In genomic region chr18:80262241-80263033, GRCh38 we compare ENCODE assay signal across 8 cellular contexts. TPM values are rescaled to one million over a fixed set of nuclear protein-coding genes. Genes with fewer than 3 reads are reported as not detected.
DNase-seq lines count a peak whose midpoint lies in the region; ATAC-seq and TF ChIP-seq lines count a peak whose summit lies in the region.
"Not testable (repeated sequence)": the region's sequence is repeated elsewhere in the genome, so short reads cannot be mapped to it uniquely, and the experiment has no call there.

No MANE protein-coding gene starts in this region.

- TF ChIP-seq CTCF in AG04450 (IDR thresholded peaks at IDR 0.05; ENCODE audit: low read depth, low read length) (peak; percentile 39), GM20000 (IDR thresholded peaks at IDR 0.05; ENCODE audit: extremely low read depth, missing control alignments) (peak; percentile 93), Panc1 (IDR thresholded peaks at IDR 0.05) (peak; percentile 84), cardiac muscle cell (IDR thresholded peaks at IDR 0.05; ENCODE audit: low read depth, low read length) (peak; percentile 47)

- H3K4me3 ChIP-seq in AG04450 (ENCODE audit: low read depth, low read length); Panc1 (ENCODE audit: low read depth in 2 of 2, low read length in 2 of 2); cardiac muscle cell; naive thymus-derived CD4-positive, alpha-beta T cell (ENCODE audit: low read length): not testable (repeated sequence)

- H3K27ac Mint-ChIP-seq in activated T-cell treated with anti-CD3 and anti-CD28 coated beads, Interleukin-2, amount 50 U/mL, for 24 hours; central memory CD8-positive, alpha-beta T cell (ENCODE audit: low read depth); naive thymus-derived CD4-positive, alpha-beta T cell: not testable (repeated sequence)

- not testable (repeated sequence) for H3K4me1 ChIP-seq in Panc1 (ENCODE audit: control insufficient read depth, insufficient read depth, low read length); cardiac muscle cell (ENCODE audit: low read depth); naive thymus-derived CD4-positive, alpha-beta T cell (ENCODE audit: control insufficient read depth in 2 of 2, insufficient read depth in 2 of 2, low read length in 2 of 2)

- intact Hi-C loops in Panc1 (cut with micrococcal nuclease; ENCODE audit: unreplicated experiment); naive thymus-derived CD4-positive, alpha-beta T cell (cut with micrococcal nuclease): not testable (repeated sequence)

- not testable (repeated sequence) for H3K36me3 Mint-ChIP-seq in activated T-cell treated with anti-CD3 and anti-CD28 coated beads, Interleukin-2, amount 50 U/mL, for 24 hours (ENCODE audit: low read depth); central memory CD8-positive, alpha-beta T cell (ENCODE audit: insufficient read depth); naive thymus-derived CD4-positive, alpha-beta T cell

- not testable (repeated sequence) for H3K9me3 ChIP-seq in AG04450 (ENCODE audit: control insufficient read depth, insufficient read depth, low read length); Panc1 (ENCODE audit: control insufficient read depth, insufficient read depth, low read depth, low read length); cardiac muscle cell (ENCODE audit: low read depth); naive thymus-derived CD4-positive, alpha-beta T cell (ENCODE audit: control insufficient read depth in 2 of 3, low read length in 3 of 3)

- H3K4me1 Mint-ChIP-seq in activated T-cell treated with anti-CD3 and anti-CD28 coated beads, Interleukin-2, amount 50 U/mL, for 24 hours (ENCODE audit: low read depth); central memory CD8-positive, alpha-beta T cell; naive thymus-derived CD4-positive, alpha-beta T cell: not testable (repeated sequence)

- H3K36me3 ChIP-seq in Panc1 (ENCODE audit: control insufficient read depth, insufficient read depth, low read length); cardiac muscle cell; naive thymus-derived CD4-positive, alpha-beta T cell (ENCODE audit: control insufficient read depth in 2 of 3, insufficient read depth in 3 of 3, low read length in 3 of 3): not testable (repeated sequence)

- CTCF ChIA-PET in AG04450 (lab: Charles Lee); Panc1 (lab: Charles Lee); naive thymus-derived CD4-positive, alpha-beta T cell (lab: Charles Lee): not testable (repeated sequence)

- DNase-seq in AG04450 (ENCODE audit: low read depth, low spot score); Panc1 (ENCODE audit: low read depth, low spot score); central memory CD8-positive, alpha-beta T cell (ENCODE audit: low spot score in 2 of 2): not testable (repeated sequence)
- DNase-seq in GM20000 (ENCODE audit: low spot score) (peak; percentile 64), cardiac muscle cell (ENCODE audit: low read depth in 1 of 2, low spot score in 1 of 2) (peak; percentile 6 to 10)
- peak; percentile 42 for DNase-seq in activated T-cell treated with anti-CD3 and anti-CD28 coated beads, Interleukin-2, amount 50 U/mL, for 24 hours
- DNase-seq in naive thymus-derived CD4-positive, alpha-beta T cell: peak in 2 of 9 donors; percentile 27 to 42
- peak; percentile 33 to 56 for DNase-seq in stimulated activated CD4-positive, alpha-beta T cell treated with anti-CD3 and anti-CD28 coated beads, Interleukin-2, amount 100 ng/mL, for 24 hours

- H3K9me3 Mint-ChIP-seq in activated T-cell treated with anti-CD3 and anti-CD28 coated beads, Interleukin-2, amount 50 U/mL, for 24 hours; central memory CD8-positive, alpha-beta T cell; naive thymus-derived CD4-positive, alpha-beta T cell: not testable (repeated sequence)

- peak; percentile 75 for ATAC-seq in Panc1
- peak; percentile 24 for ATAC-seq in central memory CD8-positive, alpha-beta T cell (replicated peaks; ENCODE audit: extremely low read depth, poor library complexity, severe bottlenecking)
- ATAC-seq in naive thymus-derived CD4-positive, alpha-beta T cell: peak; percentile 68

- not testable (repeated sequence) for BruUV-seq in Panc1 (replicated peaks; lab: Mats Ljungman, UMichigan)

- not testable (repeated sequence) for H3K4me3 Mint-ChIP-seq in activated T-cell treated with anti-CD3 and anti-CD28 coated beads, Interleukin-2, amount 50 U/mL, for 24 hours; central memory CD8-positive, alpha-beta T cell; naive thymus-derived CD4-positive, alpha-beta T cell

- POLR2A ChIA-PET in AG04450 (lab: Yijun Ruan, JAX); Panc1 (lab: Charles Lee); naive thymus-derived CD4-positive, alpha-beta T cell (lab: Charles Lee): not testable (repeated sequence)

- not testable (repeated sequence) for H3K27me3 ChIP-seq in AG04450 (ENCODE audit: control insufficient read depth, insufficient read depth, low read length); Panc1 (ENCODE audit: control insufficient read depth, insufficient read depth, low read length); cardiac muscle cell; naive thymus-derived CD4-positive, alpha-beta T cell (ENCODE audit: control insufficient read depth in 2 of 2, insufficient read depth in 2 of 2, low read length in 2 of 2)

- H3K27me3 Mint-ChIP-seq in activated T-cell treated with anti-CD3 and anti-CD28 coated beads, Interleukin-2, amount 50 U/mL, for 24 hours: peaks cover 10% of the 10 kb centered on the region
- not testable (repeated sequence) for H3K27me3 Mint-ChIP-seq in central memory CD8-positive, alpha-beta T cell; naive thymus-derived CD4-positive, alpha-beta T cell

- in situ Hi-C loops in Panc1 (cut with HindIII; ENCODE audit: low pct_unique_long_range_greater_than_20kb, low sequenced_read_pairs): not testable (repeated sequence)

- not testable (repeated sequence) for H3K27ac ChIP-seq in AG04450 (ENCODE audit: low read depth, low read length); Panc1 (ENCODE audit: low read length); cardiac muscle cell; naive thymus-derived CD4-positive, alpha-beta T cell (ENCODE audit: low read depth, low read length)

RNA-seq across cellular contexts. Expression of gene PARD6G, which starts 15.1 kb away (rescaled TPM):
- polyA plus RNA-seq in AG04450 (2011; rRNA removed): 9.6 and 11.2 TPM in 2 replicates
- 8.1 and 10.0 TPM in 2 replicates for polyA minus RNA-seq in AG04450 (2011; rRNA and poly(A)+ RNA removed)
- total RNA-seq in Panc1 (2021; ENCODE audit: unreplicated experiment): 5.2 TPM
- 5.6 TPM for polyA plus RNA-seq in Panc1 (2012; ENCODE audit: insufficient read length)
- total RNA-seq in cardiac muscle cell: 8.7 and 10.3 TPM in 2 replicates
- 4.9 and 8.0 TPM in 2 replicates for polyA plus RNA-seq in cardiac muscle cell
- under 1 TPM in 4 of 5 experiments, not detected in 1; 0.07 to 0.16 (median 0.09) TPM for total RNA-seq in naive thymus-derived CD4-positive, alpha-beta T cell
- not detected for polyA plus RNA-seq in naive thymus-derived CD4-positive, alpha-beta T cell

Comparison
In these comparisons a context has a peak if more than half of its experiments do, and no peak if none do; other contexts are left out.
1. CTCF ChIP-seq: peak in every context shown above with its lines; median percentile 93 in GM20000; 84 in Panc1; 47 in cardiac muscle cell; 39 in AG04450.
2. ATAC-seq: peak in every context shown above with its lines; median percentile 75 in Panc1; 68 in naive thymus-derived CD4-positive, alpha-beta T cell; 24 in central memory CD8-positive, alpha-beta T cell.